In the genomic region with DNA sequence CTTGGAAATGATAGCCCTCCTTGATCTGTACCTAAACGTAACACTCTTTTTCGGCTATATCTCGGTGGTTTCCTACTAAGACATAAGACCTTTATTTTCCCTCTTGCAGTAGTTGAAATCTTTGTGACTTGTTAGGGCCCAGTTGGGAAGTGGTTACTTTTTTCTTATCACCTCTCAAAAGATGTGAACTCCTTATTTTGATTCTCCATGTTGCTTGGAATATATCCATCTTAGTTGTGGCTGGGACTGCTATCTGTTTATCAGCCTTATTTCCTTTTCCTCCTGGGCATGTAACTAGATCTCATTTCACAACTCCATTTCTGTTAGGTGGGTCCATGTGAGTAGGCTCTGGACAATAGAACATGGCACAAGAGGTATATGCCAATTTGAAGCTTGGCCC, we compare ENCODE assay signal across 1 cellular context.
A peak's percentile ranks its signal among the peaks of the same experiment; 100 is the strongest.
TF ChIP-seq lines count a peak whose summit lies in the region.

No MANE protein-coding gene starts in this region.

TF ChIP-seq in K562, 482 proteins besides CTCF, POLR2A, EP300 and RAD21:
- TF ChIP-seq ZFP36 (IDR thresholded peaks at IDR 0.05; ENCODE audit: low read depth, low read length, partially characterized antibody) (no peak), ELF1 (tag; IDR thresholded peaks at IDR 0.05) (peak; percentile 28; the same call in 1 of the 2 replicates), EP400 (IDR thresholded peaks at IDR 0.05) (no peak), OTX1 (CRISPR knock-in tag; IDR thresholded peaks at IDR 0.05) (no peak), SMAD2 (IDR thresholded peaks at IDR 0.05; ENCODE audit: low read depth, low read length) (no peak), CBFA2T2 (conservative IDR thresholded peaks at IDR 0.05) (no peak), CBFA2T3 (IDR thresholded peaks at IDR 0.05) (peak; percentile 62), KLF1 (tag; IDR thresholded peaks at IDR 0.05) (no peak), CBX8 (IDR thresholded peaks at IDR 0.05; ENCODE audit: borderline replicate concordance, extremely low read depth, low read depth, low read length, poor library complexity, severe bottlenecking) (no peak), ZNF239 (CRISPR knock-in tag; IDR thresholded peaks at IDR 0.05) (no peak), ZSCAN32 (CRISPR knock-in tag; IDR thresholded peaks at IDR 0.05) (no peak), BCL6 (CRISPR knock-in tag; IDR thresholded peaks at IDR 0.05) (no peak), GABPA (tag; conservative IDR thresholded peaks at IDR 0.05; ENCODE audit: low read depth) (no peak), ATF6 (CRISPR knock-in tag; IDR thresholded peaks at IDR 0.05) (no peak), TCF7L2 (IDR thresholded peaks at IDR 0.05; ENCODE audit: low read depth, low read length) (no peak), TAL1 (IDR thresholded peaks at IDR 0.05) (no peak), STAT5A (IDR thresholded peaks at IDR 0.05; ENCODE audit: borderline replicate concordance, low read length) (peak; percentile 5; the same call in 1 of the 2 replicates), KLF10 (CRISPR knock-in tag; IDR thresholded peaks at IDR 0.05) (no peak), GTF2E2 (tag; IDR thresholded peaks at IDR 0.05) (no peak), ZNF12 (CRISPR knock-in tag; IDR thresholded peaks at IDR 0.05) (no peak), HMBOX1 (IDR thresholded peaks at IDR 0.05) (peak; percentile 76)
- TF ChIP-seq, protein P1, sequence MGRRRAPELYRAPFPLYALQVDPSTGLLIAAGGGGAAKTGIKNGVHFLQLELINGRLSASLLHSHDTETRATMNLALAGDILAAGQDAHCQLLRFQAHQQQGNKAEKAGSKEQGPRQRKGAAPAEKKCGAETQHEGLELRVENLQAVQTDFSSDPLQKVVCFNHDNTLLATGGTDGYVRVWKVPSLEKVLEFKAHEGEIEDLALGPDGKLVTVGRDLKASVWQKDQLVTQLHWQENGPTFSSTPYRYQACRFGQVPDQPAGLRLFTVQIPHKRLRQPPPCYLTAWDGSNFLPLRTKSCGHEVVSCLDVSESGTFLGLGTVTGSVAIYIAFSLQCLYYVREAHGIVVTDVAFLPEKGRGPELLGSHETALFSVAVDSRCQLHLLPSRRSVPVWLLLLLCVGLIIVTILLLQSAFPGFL (CRISPR knock-in tag; IDR thresholded peaks at IDR 0.05) = no peak
